Comparison of ENCODE assay signal across 22 cellular contexts in the genomic region with DNA sequence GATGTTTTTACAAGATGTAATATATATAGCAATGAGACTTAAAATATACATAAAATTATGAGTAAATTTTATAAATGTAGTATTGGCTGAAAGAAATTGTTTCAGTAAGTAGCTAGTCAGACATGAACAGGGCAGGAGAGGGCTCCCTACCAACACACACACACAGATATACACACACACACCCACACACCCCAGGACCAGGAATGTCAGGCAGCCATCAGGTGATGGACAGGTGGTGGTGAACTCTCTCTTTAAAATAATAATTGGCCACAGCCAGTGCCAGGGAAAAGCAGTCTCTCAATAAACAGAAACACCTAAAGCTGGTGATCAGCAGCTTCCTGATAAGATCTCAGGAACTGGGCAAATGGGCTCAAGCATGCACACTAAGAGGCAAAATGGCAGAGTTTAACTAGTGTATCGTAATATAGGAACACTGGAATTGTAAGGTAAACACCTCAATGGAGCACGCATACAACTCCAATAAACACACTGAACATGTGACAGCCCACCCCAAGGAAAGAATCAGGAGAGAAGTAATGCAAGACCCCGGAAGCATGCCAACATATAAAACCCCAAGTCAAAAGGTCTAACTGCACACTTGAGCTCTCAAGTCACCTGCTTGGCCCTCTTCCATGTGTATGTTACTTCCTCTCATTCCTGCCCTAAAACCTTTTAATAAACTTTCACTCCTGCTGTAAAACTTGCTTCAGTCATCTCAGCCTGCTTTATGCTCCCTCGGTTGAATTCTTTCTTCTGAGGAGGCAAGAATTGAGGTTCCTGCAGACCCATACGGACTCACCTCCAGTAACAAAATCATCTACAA.
A peak's percentile ranks its signal among the peaks of the same experiment; 100 is the strongest.
DNase-seq lines count a peak whose midpoint lies in the region; ATAC-seq and TF ChIP-seq lines count a peak whose summit lies in the region.
"Had no signal": no experiment of that assay in that cellular context is flagged by ENCODE, and none has a peak within 500 bp of the region (broad histone marks: within the 10 kb centered on the region; RNA-seq: fewer than 3 reads in every experiment).

No MANE protein-coding gene starts in this region.

- H3K27ac Mint-ChIP-seq in naive thymus-derived CD4-positive, alpha-beta T cell, result no peak overlapping the region

- no peaks in the 10 kb centered on the region for H3K27me3 Mint-ChIP-seq in naive thymus-derived CD4-positive, alpha-beta T cell

- peaks cover 0 to 14% of the 10 kb centered on the region in 2 donors for H3K4me1 ChIP-seq in thoracic aorta (ENCODE audit: control insufficient read depth in 1 of 2, low read depth in 2 of 2)
- no peaks in the 10 kb centered on the region for H3K4me1 ChIP-seq in naive thymus-derived CD4-positive, alpha-beta T cell (ENCODE audit: control insufficient read depth in 2 of 2, insufficient read depth in 2 of 2, low read length in 2 of 2)
- H3K4me1 ChIP-seq: BE2C had no signal

- H3K9me3 ChIP-seq in thoracic aorta, result no peaks in the 10 kb centered on the region
- H3K9me3 ChIP-seq in naive thymus-derived CD4-positive, alpha-beta T cell (ENCODE audit: control insufficient read depth in 2 of 3, low read length in 3 of 3), result no peaks in the 10 kb centered on the region
- H3K9me3 ChIP-seq: BE2C, MG63 had no signal

- H3K27me3 ChIP-seq in thoracic aorta (replicated peaks; ENCODE audit: insufficient read depth), result no peaks in the 10 kb centered on the region
- H3K27me3 ChIP-seq in naive thymus-derived CD4-positive, alpha-beta T cell (ENCODE audit: control insufficient read depth in 2 of 2, insufficient read depth in 2 of 2, low read length in 2 of 2), result no peaks in the 10 kb centered on the region
- H3K27me3 ChIP-seq: BE2C, MG63 had no signal

- DNase-seq in GM12865 (ENCODE audit: low read depth) (no peak), RPMI8226 (peak; percentile 82), left colon (peak; percentile 43 to 60), thoracic aorta (ENCODE audit: low spot score) (no peak), NCI-H1105 treated with DMSO at 0.1 percent for 48 hours (lab: John Stamatoyannopoulos, UW) (no peak)
- DNase-seq in naive thymus-derived CD4-positive, alpha-beta T cell, result no peak
- DNase-seq: 8988T, ACHN, BE2C, Calu3, DMS79 treated with DMSO at 0.1 percent for 48 hours, GOT3, KBM-7, MG63, NCI-H1417, NCI-H1694, NCI-H2029 treated with DMSO at 0.1 percent for 48 hours, NCI-H446 treated with DMSO at 0.1 percent for 48 hours, NCI-H526, SHP77 treated with DMSO at 0.1 percent for 48 hours had no signal

- peak; percentile 81 for ATAC-seq in left colon
- ATAC-seq in thoracic aorta (ENCODE audit: insufficient number of reproducible peaks, low FRiP score, low read depth), result no peak
- no peak for ATAC-seq in naive thymus-derived CD4-positive, alpha-beta T cell
- ATAC-seq in GM18868 (IDR thresholded peaks at IDR 0.05; ENCODE audit: unreplicated experiment), result no peak

- TF ChIP-seq CTCF in GM12865 (IDR thresholded peaks at IDR 0.05; ENCODE audit: insufficient read depth, low read depth, low read length, missing control alignments) (no peak), thoracic aorta (IDR thresholded peaks at IDR 0.05) (no peak)

- H3K4me1 Mint-ChIP-seq in naive thymus-derived CD4-positive, alpha-beta T cell, result no peaks in the 10 kb centered on the region

- H3K36me3 Mint-ChIP-seq in naive thymus-derived CD4-positive, alpha-beta T cell, result no peaks in the 10 kb centered on the region

- CTCF ChIA-PET in naive thymus-derived CD4-positive, alpha-beta T cell (lab: Charles Lee), result no interaction called here

- H3K4me3 ChIP-seq in GM12865 (ENCODE audit: low read depth, low read length) (0 out of 2 replicates have a peak overlapping the region, but pooled peaks have one; percentile 11), thoracic aorta (peak overlapping the region; percentile 60)
- no peak overlapping the region for H3K4me3 ChIP-seq in naive thymus-derived CD4-positive, alpha-beta T cell (ENCODE audit: low read length)
- H3K4me3 ChIP-seq: MG63 had no signal

- no peak overlapping the region for H3K4me3 Mint-ChIP-seq in naive thymus-derived CD4-positive, alpha-beta T cell

- intact Hi-C loops in left colon (cut with DNase I, micrococcal nuclease), result no loop called here
- intact Hi-C loops in naive thymus-derived CD4-positive, alpha-beta T cell (cut with micrococcal nuclease), result no loop called here

- H3K36me3 ChIP-seq in thoracic aorta, result no peaks in the 10 kb centered on the region
- H3K36me3 ChIP-seq in naive thymus-derived CD4-positive, alpha-beta T cell (ENCODE audit: control insufficient read depth in 2 of 3, insufficient read depth in 3 of 3, low read length in 3 of 3), result no peaks in the 10 kb centered on the region
- H3K36me3 ChIP-seq: BE2C, MG63 had no signal

- no peak overlapping the region for H3K27ac ChIP-seq in thoracic aorta
- H3K27ac ChIP-seq in naive thymus-derived CD4-positive, alpha-beta T cell (ENCODE audit: low read depth, low read length), result no peak overlapping the region
- H3K27ac ChIP-seq: RWPE1 had no signal

- peaks cover 0 to 9% (median 3%) of the 10 kb centered on the region in 11 donors for H3K9me3 Mint-ChIP-seq in naive thymus-derived CD4-positive, alpha-beta T cell

- POLR2A ChIA-PET in naive thymus-derived CD4-positive, alpha-beta T cell (lab: Charles Lee), result no interaction called here

Comparison
In these comparisons a context has a peak if more than half of its experiments do, and no peak if none do; other contexts are left out.
1. DNase-seq: peak in RPMI8226 (single experiment) and left colon (2 of 2); none in GM12865 (single experiment), thoracic aorta (single experiment), NCI-H1105 treated with DMSO at 0.1 percent for 48 hours (single experiment) and naive thymus-derived CD4-positive, alpha-beta T cell (0 of 9).